1 cellular context compared by ENCODE assay signal in the genomic region with DNA sequence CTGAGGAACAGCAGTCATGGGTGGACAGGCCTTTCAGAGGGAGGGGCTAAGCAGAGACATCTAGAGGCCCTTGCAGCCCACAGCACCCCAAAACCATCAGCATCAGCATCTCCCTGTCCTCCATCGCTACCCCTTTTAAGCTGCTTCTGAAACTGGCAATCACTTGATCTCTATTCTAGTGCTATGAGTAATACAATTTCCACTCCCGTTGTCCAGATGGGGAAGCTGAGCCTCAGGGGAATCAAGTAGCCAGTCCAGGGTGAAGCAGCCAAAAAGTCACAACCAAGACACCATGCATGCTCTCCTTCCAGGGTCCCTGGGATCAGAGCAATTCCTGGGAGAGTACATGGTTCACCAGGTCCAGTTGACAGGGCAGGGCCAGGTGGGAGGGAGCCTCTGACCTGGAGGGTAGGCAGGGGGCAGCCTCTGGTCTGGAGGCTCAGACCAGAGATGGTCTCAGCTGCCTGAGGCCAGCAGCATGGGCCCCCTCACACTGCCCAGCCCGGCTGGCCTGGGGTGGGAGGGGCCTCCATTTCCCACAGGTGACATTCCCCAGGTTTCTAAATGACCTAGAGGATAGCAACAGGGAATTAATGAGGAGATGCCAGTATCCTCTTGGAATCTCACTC.
TF ChIP-seq lines count a peak whose summit lies in the region.

No MANE protein-coding gene starts in this region.

TF ChIP-seq in endothelial cell of umbilical vein, 7 proteins besides CTCF, POLR2A, EP300 and RAD21:
- TF ChIP-seq GATA2 (IDR thresholded peaks at IDR 0.05; ENCODE audit: insufficient read depth, insufficient read length, low read depth, low read length) (no peak), FOS (IDR thresholded peaks at IDR 0.05; ENCODE audit: borderline replicate concordance, insufficient read depth, low read length) (no peak), MYC (IDR thresholded peaks at IDR 0.05; ENCODE audit: low read depth, low read length) (no peak)
- TF ChIP-seq, protein P1, sequence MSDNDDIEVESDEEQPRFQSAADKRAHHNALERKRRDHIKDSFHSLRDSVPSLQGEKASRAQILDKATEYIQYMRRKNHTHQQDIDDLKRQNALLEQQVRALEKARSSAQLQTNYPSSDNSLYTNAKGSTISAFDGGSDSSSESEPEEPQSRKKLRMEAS (IDR thresholded peaks at IDR 0.05; ENCODE audit: insufficient read depth, insufficient read length): no peak
